Comparison of ENCODE assay signal across 8 cellular contexts in genomic region chr17:42457107-42457787, GRCh38. TPM values are rescaled to one million over a fixed set of nuclear protein-coding genes. Genes with fewer than 3 reads are reported as not detected.
DNase-seq lines count a peak whose midpoint lies in the region; ATAC-seq and TF ChIP-seq lines count a peak whose summit lies in the region.

No MANE protein-coding gene starts in this region.

- peaks cover 0 to 34% of the 10 kb centered on the region in 2 donors for H3K4me1 ChIP-seq in right atrium auricular region
- H3K4me1 ChIP-seq in ascending aorta, result peaks cover 4 to 24% of the 10 kb centered on the region in 2 donors
- H3K4me1 ChIP-seq in mucosa of rectum (ENCODE audit: control insufficient read depth in 2 of 2, insufficient read depth in 2 of 2, low read length in 2 of 2), result peaks cover 9 to 16% of the 10 kb centered on the region in 2 donors

- intact Hi-C loops in Right ventricle myocardium superior (cut with DNase I) (no loop called here), ascending aorta (cut with DNase I) (no loop called here)

- ATAC-seq in Right ventricle myocardium superior (ENCODE audit: poor library complexity) (no peak), HG03175 (IDR thresholded peaks at IDR 0.05; ENCODE audit: unreplicated experiment) (no peak)

- H3K9ac ChIP-seq in mucosa of rectum (ENCODE audit: low read depth in 1 of 2, low read length in 2 of 2), result no peak overlapping the region

- H3K4me3 ChIP-seq in right atrium auricular region (no peak overlapping the region), ascending aorta (peak overlapping the region in 1 of 2 donors; percentile 8), mucosa of rectum (ENCODE audit: low read length in 2 of 2) (peak overlapping the region in 1 of 2 donors; percentile 38)

- H3K27ac ChIP-seq in right atrium auricular region (peak overlapping the region; percentile 97 to 98), ascending aorta (peak overlapping the region; percentile 92 to 98), mucosa of rectum (ENCODE audit: low read depth in 2 of 2, low read length in 2 of 2) (peak overlapping the region; percentile 62 to 69)

- TF ChIP-seq CTCF in right atrium auricular region (IDR thresholded peaks at IDR 0.05) (no peak), ascending aorta (IDR thresholded peaks at IDR 0.05) (no peak)

- H3K36me3 ChIP-seq in right atrium auricular region (no peaks in the 10 kb centered on the region), ascending aorta (peaks cover under 1 to 9% of the 10 kb centered on the region in 2 donors), mucosa of rectum (ENCODE audit: control insufficient read depth in 2 of 2, insufficient read depth in 2 of 2, low read length in 2 of 2) (peaks cover 3 to 9% of the 10 kb centered on the region in 2 donors)

- H3K9me3 ChIP-seq in right atrium auricular region, result no peaks in the 10 kb centered on the region
- no peaks in the 10 kb centered on the region for H3K9me3 ChIP-seq in ascending aorta
- H3K9me3 ChIP-seq in mucosa of rectum (ENCODE audit: control insufficient read depth in 2 of 2, low read length in 2 of 2), result no peaks in the 10 kb centered on the region

- DNase-seq in right atrium auricular region (ENCODE audit: low spot score), result no peak
- DNase-seq in Right ventricle myocardium superior, result no peak
- DNase-seq in ascending aorta (ENCODE audit: low spot score in 2 of 2), result no peak
- DNase-seq in foreskin melanocyte, result no peak
- DNase-seq in NCI-H774 (lab: John Stamatoyannopoulos, UW), result no peak
- no peak for DNase-seq in hippocampal formation (lab: John Stamatoyannopoulos, UW)

- no peaks in the 10 kb centered on the region for H3K27me3 ChIP-seq in right atrium auricular region
- H3K27me3 ChIP-seq in ascending aorta, result no peaks in the 10 kb centered on the region
- H3K27me3 ChIP-seq in mucosa of rectum (ENCODE audit: control insufficient read depth in 2 of 2, insufficient read depth in 2 of 2, low read length in 2 of 2), result no peaks in the 10 kb centered on the region

RNA-seq across cellular contexts. Expression of gene ATP6V0A1, which starts 1.4 kb away (rescaled TPM):
- total RNA-seq in right atrium auricular region (10 to 100 TPM; 38.9 to 67.5 TPM), Right ventricle myocardium superior (29.9 TPM), ascending aorta (59.0 TPM)

RNA-seq across cellular contexts. Expression of gene CAVIN1, which starts 34.2 kb away (rescaled TPM):
- total RNA-seq in right atrium auricular region (100 to 1,000 TPM; 202 to 348 TPM), Right ventricle myocardium superior (200 TPM), ascending aorta (548 TPM)
